In genomic region chr2:217289909-217290283, GRCh38 we compare ENCODE assay signal across 11 cellular contexts.
DNase-seq lines count a peak whose midpoint lies in the region; ATAC-seq, FAIRE-seq and TF ChIP-seq lines count a peak whose summit lies in the region.
"Had no signal": no experiment of that assay in that cellular context is flagged by ENCODE, and none has a peak within 500 bp of the region (broad histone marks: within the 10 kb centered on the region; RNA-seq: fewer than 3 reads in every experiment).

No MANE protein-coding gene starts in this region.

- no peak for FAIRE-seq in small intestine (lab: Jason Lieb, UNC)
- FAIRE-seq: endometrium had no signal

- intact Hi-C loops in PC-3 (cut with micrococcal nuclease): loop anchor here (10.0 kb wide), 2 partner anchors 185 to 595 kb away; partner anchors contain the start of gene IGFBP5
- intact Hi-C loops in activated CD4-positive, alpha-beta memory T cell treated with anti-CD3 and anti-CD28 coated beads for 36 hours (cut with micrococcal nuclease): no loop called here

- ATAC-seq in PC-3 (peak; percentile 69), GM21528 (IDR thresholded peaks at IDR 0.05; ENCODE audit: low FRiP score, unreplicated experiment) (no peak)

- H3K36me3 ChIP-seq in PC-3 (ENCODE audit: low read depth, low read length): no peaks in the 10 kb centered on the region
- no peaks in the 10 kb centered on the region for H3K36me3 ChIP-seq in cardiac muscle cell
- no peaks in the 10 kb centered on the region for H3K36me3 ChIP-seq in small intestine (ENCODE audit: control insufficient read depth in 2 of 2, insufficient read depth in 2 of 2, low read length in 2 of 2)

- H2AFZ ChIP-seq in PC-3 (ENCODE audit: low read length): 0 out of 2 replicates have a peak overlapping the region, but pooled peaks have one; percentile 21

- H3K9me3 Mint-ChIP-seq in activated CD4-positive, alpha-beta memory T cell treated with anti-CD3 and anti-CD28 coated beads for 36 hours: no peaks in the 10 kb centered on the region

- no peaks in the 10 kb centered on the region for H3K9me2 ChIP-seq in PC-3 (replicated peaks; ENCODE audit: low read length)

- H3K27me3 Mint-ChIP-seq in activated CD4-positive, alpha-beta memory T cell treated with anti-CD3 and anti-CD28 coated beads for 36 hours: no peaks in the 10 kb centered on the region

- H3K4me2 ChIP-seq in PC-3 (ENCODE audit: low read length): peak overlapping the region; percentile 14; the same call in 1 of the 2 replicates

- no peaks in the 10 kb centered on the region for H3K79me2 ChIP-seq in PC-3 (ENCODE audit: low read length)

- H4K20me1 ChIP-seq in PC-3 (ENCODE audit: low read length): no peaks in the 10 kb centered on the region

- no TSS peak for BruUV-seq in PC-3 (replicated peaks; lab: Mats Ljungman, UMichigan)

- CTCF ChIA-PET in PC-3 (lab: Charles Lee): no interaction called here
- CTCF ChIA-PET in activated CD4-positive, alpha-beta memory T cell treated with anti-CD3 and anti-CD28 coated beads for 36 hours (lab: Charles Lee): no interaction called here

- POLR2A ChIA-PET in PC-3 (lab: Charles Lee; ENCODE audit: unreplicated experiment): no interaction called here
- POLR2A ChIA-PET in activated CD4-positive, alpha-beta memory T cell treated with anti-CD3 and anti-CD28 coated beads for 36 hours (lab: Charles Lee): no interaction called here

- no peaks in the 10 kb centered on the region for H3F3A ChIP-seq in PC-3 (ENCODE audit: low read length, unreplicated experiment)

- no peak overlapping the region for H3K4me3 Mint-ChIP-seq in activated CD4-positive, alpha-beta memory T cell treated with anti-CD3 and anti-CD28 coated beads for 36 hours
- H3K4me3 Mint-ChIP-seq: IgD-negative memory B cell had no signal

- H3K27ac ChIP-seq in PC-3 (ENCODE audit: low read length): 0 out of 2 replicates have a peak overlapping the region, but pooled peaks have one; percentile 9
- H3K27ac ChIP-seq in cardiac muscle cell: no peak overlapping the region
- H3K27ac ChIP-seq in small intestine (ENCODE audit: low read depth in 1 of 2, low read length in 1 of 2): no peak overlapping the region
- H3K27ac ChIP-seq in coronary artery: no peak overlapping the region

- no peaks in the 10 kb centered on the region for H3K9me3 ChIP-seq in PC-3 (ENCODE audit: low read length)
- no peaks in the 10 kb centered on the region for H3K9me3 ChIP-seq in cardiac muscle cell (ENCODE audit: low read depth)
- no peaks in the 10 kb centered on the region for H3K9me3 ChIP-seq in small intestine (ENCODE audit: control insufficient read depth, low read depth)

- H3K36me3 Mint-ChIP-seq in activated CD4-positive, alpha-beta memory T cell treated with anti-CD3 and anti-CD28 coated beads for 36 hours: no peaks in the 10 kb centered on the region
- H3K36me3 Mint-ChIP-seq: IgD-negative memory B cell had no signal

- no peak overlapping the region for H3K27ac Mint-ChIP-seq in activated CD4-positive, alpha-beta memory T cell treated with anti-CD3 and anti-CD28 coated beads for 36 hours
- H3K27ac Mint-ChIP-seq: IgD-negative memory B cell had no signal

- H3K4me1 ChIP-seq in PC-3 (ENCODE audit: insufficient read depth, low read length) (peaks cover 37% of the 10 kb centered on the region), cardiac muscle cell (ENCODE audit: low read depth) (peaks cover 20% of the 10 kb centered on the region), small intestine (ENCODE audit: control insufficient read depth in 2 of 2, insufficient read depth in 1 of 2, low read depth in 1 of 2, low read length in 1 of 2) (no peaks in the 10 kb centered on the region)

- H3K4me1 Mint-ChIP-seq in activated CD4-positive, alpha-beta memory T cell treated with anti-CD3 and anti-CD28 coated beads for 36 hours (ENCODE audit: low read depth): no peaks in the 10 kb centered on the region
- H3K4me1 Mint-ChIP-seq: IgD-negative memory B cell had no signal

- H3K4me3 ChIP-seq in PC-3 (ENCODE audit: low read length) (no peak overlapping the region), cardiac muscle cell (no peak overlapping the region), small intestine (ENCODE audit: low read depth in 1 of 2, low read length in 2 of 2) (no peak overlapping the region), coronary artery (no peak overlapping the region)

- 27 to 48% (median 47%) methylated on average over 2 of the region's 2 CpGs for WGBS in small intestine, 3 donors

- TF ChIP-seq CTCF in PC-3 (conservative IDR thresholded peaks at IDR 0.05; ENCODE audit: low read depth, low read length) (no peak), cardiac muscle cell (IDR thresholded peaks at IDR 0.05; ENCODE audit: low read depth, low read length) (no peak), coronary artery (IDR thresholded peaks at IDR 0.05) (no peak)

- DNase-seq in HuH-7.5 (ENCODE audit: low spot score) (peak; percentile 15), PC-3 (peak; percentile 74), cardiac muscle cell (ENCODE audit: low read depth in 1 of 2, low spot score in 1 of 2) (peak; percentile 16 to 93), small intestine (peak; percentile 1), coronary artery (ENCODE audit: low spot score) (no peak)
- DNase-seq in activated CD4-positive, alpha-beta memory T cell treated with anti-CD3 and anti-CD28 coated beads for 36 hours: no peak
- DNase-seq: activated T-cell treated with anti-CD3 and anti-CD28 coated beads, Interleukin-2, amount 50 U/mL, for 1 hour; SIG-M5 had no signal

- H3K9ac ChIP-seq in PC-3 (ENCODE audit: low read length): no peak overlapping the region

- H3K27me3 ChIP-seq in PC-3 (ENCODE audit: low read length) (no peaks in the 10 kb centered on the region), cardiac muscle cell (peaks cover 26% of the 10 kb centered on the region), small intestine (ENCODE audit: control insufficient read depth in 2 of 2, insufficient read depth in 2 of 2, low read length in 2 of 2) (no peaks in the 10 kb centered on the region)

Comparison
In these comparisons a context has a peak if more than half of its experiments do, and no peak if none do; other contexts are left out.
1. DNase-seq: peak in HuH-7.5 (single experiment), PC-3 (single experiment), cardiac muscle cell (2 of 2) and small intestine (single experiment); none in coronary artery (single experiment) and activated CD4-positive, alpha-beta memory T cell treated with anti-CD3 and anti-CD28 coated beads for 36 hours (single experiment).